In genomic region chr4:145195167-145195952, GRCh38 we compare ENCODE assay signal across 11 cellular contexts. TPM values are rescaled to one million over a fixed set of nuclear protein-coding genes. Genes with fewer than 3 reads are reported as not detected.
DNase-seq lines count a peak whose midpoint lies in the region; ATAC-seq and TF ChIP-seq lines count a peak whose summit lies in the region.
"Had no signal": no experiment of that assay in that cellular context is flagged by ENCODE, and none has a peak within 500 bp of the region (broad histone marks: within the 10 kb centered on the region; RNA-seq: fewer than 3 reads in every experiment).

No MANE protein-coding gene starts in this region.

- no peaks in the 10 kb centered on the region for H4K20me1 ChIP-seq in KMS-11 (ENCODE audit: insufficient read depth)

- H3K4me1 ChIP-seq in KMS-11 (ENCODE audit: low read depth, poor library complexity, severe bottlenecking) (peaks cover 43% of the 10 kb centered on the region), left lung (no peaks in the 10 kb centered on the region), tibial nerve (no peaks in the 10 kb centered on the region), ascending aorta (no peaks in the 10 kb centered on the region)
- H3K4me1 ChIP-seq: pancreas had no signal

- no peak for TF ChIP-seq POLR2A in tibial nerve (IDR thresholded peaks at IDR 0.05)

- H3K27ac ChIP-seq in KMS-11 (no peak overlapping the region), left lung (no peak overlapping the region), tibial nerve (no peak overlapping the region), ascending aorta (no peak overlapping the region)
- H3K27ac ChIP-seq: pancreas had no signal

- H3K9me3 ChIP-seq in left lung (no peaks in the 10 kb centered on the region), tibial nerve (no peaks in the 10 kb centered on the region), ascending aorta (no peaks in the 10 kb centered on the region)
- H3K9me3 ChIP-seq: pancreas had no signal

- H3K36me3 ChIP-seq in KMS-11 (ENCODE audit: insufficient read depth): no peaks in the 10 kb centered on the region
- H3K36me3 ChIP-seq in left lung: no peaks in the 10 kb centered on the region
- no peaks in the 10 kb centered on the region for H3K36me3 ChIP-seq in tibial nerve
- no peaks in the 10 kb centered on the region for H3K36me3 ChIP-seq in ascending aorta
- H3K36me3 ChIP-seq: pancreas had no signal

- WGBS in tibial nerve, 2 donors: 87 to 89% methylated on average over 3 of the region's 3 CpGs

- no peak for TF ChIP-seq EP300 in tibial nerve (IDR thresholded peaks at IDR 0.05)

- DNase-seq in left lung (no peak), tibial nerve (ENCODE audit: low spot score in 2 of 2) (no peak), NCI-H146 treated with DMSO at 0.1 percent for 48 hours (lab: John Stamatoyannopoulos, UW; ENCODE audit: unreplicated experiment) (no peak), ascending aorta (ENCODE audit: low spot score in 2 of 2) (no peak), occipital lobe (lab: John Stamatoyannopoulos, UW) (no peak)
- DNase-seq: glutamatergic neuron; pancreas; stimulated activated CD8-positive, alpha-beta memory T cell treated with anti-CD3 and anti-CD28 coated beads, Interleukin-4, amount 100 ng/mL, for 48 hours had no signal

- no peak overlapping the region for H2AFZ ChIP-seq in KMS-11 (ENCODE audit: low read depth)

- intact Hi-C loops in left lung (cut with DNase I): no loop called here
- intact Hi-C loops in ascending aorta (cut with DNase I): no loop called here

- ATAC-seq in GM18907 (IDR thresholded peaks at IDR 0.05; ENCODE audit: unreplicated experiment): peak; percentile 87
- peak; percentile 82 for ATAC-seq in HG02759 (IDR thresholded peaks at IDR 0.05; ENCODE audit: unreplicated experiment)
- peak; percentile 84 for ATAC-seq in left lung

- no peaks in the 10 kb centered on the region for H3K27me3 ChIP-seq in KMS-11 (ENCODE audit: insufficient read depth, low read depth)
- no peaks in the 10 kb centered on the region for H3K27me3 ChIP-seq in left lung
- H3K27me3 ChIP-seq in tibial nerve: no peaks in the 10 kb centered on the region
- no peaks in the 10 kb centered on the region for H3K27me3 ChIP-seq in ascending aorta
- H3K27me3 ChIP-seq: pancreas had no signal

- H3K4me2 ChIP-seq in KMS-11: peak overlapping the region; percentile 30; the same call in 1 of the 2 replicates

- no peak overlapping the region for H3K9ac ChIP-seq in KMS-11

- no peaks in the 10 kb centered on the region for H3K79me2 ChIP-seq in KMS-11 (ENCODE audit: insufficient read depth, low read depth)

- H3K4me3 ChIP-seq in KMS-11 (IDR thresholded peaks at IDR 0.05; ENCODE audit: insufficient read depth, low read depth, low read length) (no peak overlapping the region), left lung (no peak overlapping the region), tibial nerve (no peak overlapping the region), ascending aorta (no peak overlapping the region)
- H3K4me3 ChIP-seq: pancreas had no signal

- TF ChIP-seq CTCF in KMS-11 (conservative IDR thresholded peaks at IDR 0.05; ENCODE audit: low read depth, low read length): no peak
- TF ChIP-seq CTCF in left lung (IDR thresholded peaks at IDR 0.05): no peak
- TF ChIP-seq CTCF in tibial nerve (IDR thresholded peaks at IDR 0.05): no peak
- TF ChIP-seq CTCF in ascending aorta (IDR thresholded peaks at IDR 0.05): no peak

RNA-seq across cellular contexts. Expression of gene OTUD4, which starts 15.0 kb away (rescaled TPM):
- total RNA-seq in left lung: 10 to 100 TPM; 33.9 to 42.7 TPM
- total RNA-seq in tibial nerve: 10 to 100 TPM; 33.7 to 44.8 (median 35.9) TPM
- total RNA-seq in ascending aorta: 81.4 TPM
- 54.0 TPM for total RNA-seq in occipital lobe
